Comparison of ENCODE assay signal across 8 cellular contexts in the genomic region with DNA sequence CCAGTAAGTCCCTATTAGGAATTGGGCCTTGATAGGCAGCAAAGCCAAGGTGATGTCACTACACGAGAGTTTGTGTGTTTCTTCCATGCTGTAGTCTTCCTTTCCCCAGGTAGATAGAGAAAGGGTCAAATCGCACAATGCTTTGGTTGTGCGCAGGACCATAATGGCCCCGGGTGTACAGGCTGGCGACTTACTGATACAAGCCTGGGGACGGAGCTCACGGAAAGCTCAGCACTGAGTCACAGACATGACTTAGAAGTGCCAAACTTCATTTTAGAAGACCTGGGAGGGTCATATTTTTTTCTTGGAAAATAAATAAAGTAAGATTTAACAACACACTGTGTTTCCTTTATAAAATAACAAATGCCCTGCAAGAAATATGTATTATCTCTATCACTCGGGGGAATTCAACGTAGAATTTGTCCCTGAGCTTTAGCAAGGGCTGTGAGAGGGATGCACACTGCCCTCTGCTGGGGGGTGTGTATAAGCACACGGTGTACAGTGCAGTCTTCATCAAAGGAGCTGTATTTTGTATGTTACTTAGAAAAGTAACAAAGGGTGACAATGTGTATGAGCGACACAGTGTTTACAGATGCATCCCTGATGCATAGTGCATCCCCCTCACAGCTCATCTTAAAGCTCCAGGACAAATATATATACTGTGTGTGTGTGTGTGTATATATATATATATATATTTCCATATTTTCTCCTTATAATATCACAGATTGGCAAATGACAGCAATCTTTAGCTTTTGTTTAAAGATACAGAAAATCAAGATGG.
A peak's percentile ranks its signal among the peaks of the same experiment; 100 is the strongest.
DNase-seq lines count a peak whose midpoint lies in the region; ATAC-seq, FAIRE-seq and TF ChIP-seq lines count a peak whose summit lies in the region.

No MANE protein-coding gene starts in this region.

- H3K79me2 ChIP-seq in HCT116 (ENCODE audit: insufficient read depth, low read length), result no peaks in the 10 kb centered on the region
- no peaks in the 10 kb centered on the region for H3K79me2 ChIP-seq in Loucy (ENCODE audit: insufficient read depth, low read length)
- H3K79me2 ChIP-seq in keratinocyte (ENCODE audit: control insufficient read depth, insufficient read depth, low read length), result no peaks in the 10 kb centered on the region

- H3K4me2 ChIP-seq in HCT116 (ENCODE audit: low read length) (peak overlapping the region; percentile 31), Loucy (ENCODE audit: low read depth, low read length, poor library complexity, severe bottlenecking) (no peak overlapping the region), keratinocyte (ENCODE audit: control insufficient read depth, extremely low read depth, insufficient read depth, low read depth, low read length) (no peak overlapping the region)

- peak; percentile 79 to 85 (median 82) for TF ChIP-seq CTCF in HCT116 (IDR thresholded peaks at IDR 0.05 in 2 of 3, conservative IDR thresholded peaks at IDR 0.05 in 1 of 3; ENCODE audit: borderline replicate concordance in 1 of 3, insufficient read depth in 1 of 3, low read depth in 2 of 3, low read length in 2 of 3)
- TF ChIP-seq CTCF in Loucy (conservative IDR thresholded peaks at IDR 0.05; ENCODE audit: low read length), result peak; percentile 83
- TF ChIP-seq CTCF in brain (conservative IDR thresholded peaks at IDR 0.05), result peak; percentile 83 to 90
- peak; percentile 64 to 91 (median 85) for TF ChIP-seq CTCF in keratinocyte (optimal IDR thresholded peaks at IDR 0.05 in 1 of 3, IDR thresholded peaks at IDR 0.05 in 1 of 3, conservative IDR thresholded peaks at IDR 0.05 in 1 of 3; ENCODE audit: extremely low read depth in 1 of 3, insufficient read depth in 2 of 3, low read length in 3 of 3)

- peak; percentile 80 for TF ChIP-seq RAD21 in HCT116 (IDR thresholded peaks at IDR 0.05; ENCODE audit: low read depth)

- H3K4me3 ChIP-seq in HCT116 (replicated peaks in 1 of 2; ENCODE audit: low read depth in 1 of 2, low read length in 2 of 2), result no peak overlapping the region
- H3K4me3 ChIP-seq in Loucy (ENCODE audit: low read length, poor library complexity, severe bottlenecking), result no peak overlapping the region
- no peak overlapping the region for H3K4me3 ChIP-seq in keratinocyte (ENCODE audit: control insufficient read depth in 2 of 3, extremely low read depth in 1 of 3, insufficient read depth in 2 of 3, low read depth in 1 of 3, low read length in 3 of 3)

- H3K9me2 ChIP-seq in HCT116 (ENCODE audit: insufficient read depth) (no peaks in the 10 kb centered on the region), Loucy (replicated peaks; ENCODE audit: low read depth, low read length) (no peaks in the 10 kb centered on the region)

- no peaks in the 10 kb centered on the region for H3K36me3 Mint-ChIP-seq in brain

- no peaks in the 10 kb centered on the region for H3K36me3 ChIP-seq in HCT116 (ENCODE audit: control insufficient read depth in 1 of 2, insufficient read depth in 2 of 2, low read length in 2 of 2)
- H3K36me3 ChIP-seq in Loucy (ENCODE audit: insufficient read depth, low read length), result no peaks in the 10 kb centered on the region
- H3K36me3 ChIP-seq in keratinocyte (ENCODE audit: control insufficient read depth in 2 of 2, extremely low read depth in 1 of 2, insufficient read depth in 2 of 2, low read length in 2 of 2), result no peaks in the 10 kb centered on the region

- FAIRE-seq in keratinocyte (lab: Jason Lieb, UNC), result peak; percentile 87

- RAD21 ChIA-PET in HCT116 (lab: Charles Lee; ENCODE audit: low non-redundant PET in 1 of 2, low total read pairs in 2 of 2, uncharacterized antibody in 2 of 2, unreplicated experiment in 2 of 2), result interaction anchor here (0.6 to 1.9 kb wide), 7 partner anchors 10 to 670 kb away, joined by 3 to 19 read pairs (median 7); no protein-coding TSS in a partner anchor

- H3K27me3 ChIP-seq in HCT116 (ENCODE audit: insufficient read depth, low read length), result no peaks in the 10 kb centered on the region
- no peaks in the 10 kb centered on the region for H3K27me3 ChIP-seq in Loucy (ENCODE audit: insufficient read depth, low read length, poor library complexity, severe bottlenecking)
- no peaks in the 10 kb centered on the region for H3K27me3 ChIP-seq in keratinocyte (ENCODE audit: control insufficient read depth, extremely low read depth, insufficient read depth, low read length)

- H3K27me3 Mint-ChIP-seq in brain, result no peaks in the 10 kb centered on the region

- H3K9ac ChIP-seq in HCT116 (ENCODE audit: low read length) (no peak overlapping the region), Loucy (ENCODE audit: low read depth, low read length, poor library complexity, severe bottlenecking) (no peak overlapping the region), keratinocyte (ENCODE audit: control insufficient read depth, extremely low read depth, insufficient read depth, low read length) (no peak overlapping the region)

- no peaks in the 10 kb centered on the region for H4K20me1 ChIP-seq in HCT116 (ENCODE audit: insufficient read depth)
- no peaks in the 10 kb centered on the region for H4K20me1 ChIP-seq in Loucy (ENCODE audit: insufficient read depth, low read length, poor library complexity, severe bottlenecking)
- no peaks in the 10 kb centered on the region for H4K20me1 ChIP-seq in keratinocyte (ENCODE audit: control insufficient read depth, extremely low read depth, insufficient read depth, low read length)

- peak; percentile 93 for ATAC-seq in HCT116

- POLR2A ChIA-PET in HCT116 (lab: Charles Lee), result no interaction called here

- H3K27ac ChIP-seq in HCT116 (ENCODE audit: low read depth, low read length), result no peak overlapping the region
- H3K27ac ChIP-seq in keratinocyte (ENCODE audit: control insufficient read depth, insufficient read depth, low read length), result no peak overlapping the region

- H3K27ac Mint-ChIP-seq in brain, result no peak overlapping the region

- H3K9me3 ChIP-seq in HCT116 (ENCODE audit: control insufficient read depth in 1 of 2, insufficient read depth in 1 of 2, low read depth in 1 of 2, low read length in 2 of 2) (no peaks in the 10 kb centered on the region), Loucy (ENCODE audit: insufficient read depth, low read depth, low read length) (no peaks in the 10 kb centered on the region), keratinocyte (ENCODE audit: control insufficient read depth, low read depth, low read length) (no peaks in the 10 kb centered on the region)

- H2AFZ ChIP-seq in HCT116 (ENCODE audit: low read depth, low read length, poor library complexity, severe bottlenecking) (peak overlapping the region; percentile 76), Loucy (ENCODE audit: low read length) (no peak overlapping the region), keratinocyte (ENCODE audit: control insufficient read depth, low read length) (peak overlapping the region; percentile 2)

- intact Hi-C loops in HCT116 (cut with micrococcal nuclease), result loop anchor here (1.0 to 2.0 kb wide), 2 partner anchors 256 to 670 kb away; no protein-coding TSS in a partner anchor

- H3K4me1 ChIP-seq in HCT116 (ENCODE audit: control insufficient read depth in 1 of 2, insufficient read depth in 2 of 2, low read length in 2 of 2) (0 out of 4 replicates have a peak, but pooled peaks cover 0 to 4% of the 10 kb centered on the region in 2 experiments), Loucy (ENCODE audit: insufficient read depth, low read length, poor library complexity, severe bottlenecking) (no peaks in the 10 kb centered on the region), keratinocyte (ENCODE audit: control insufficient read depth, extremely low read depth, insufficient read depth, low read length) (peaks cover 12% of the 10 kb centered on the region)

- peaks cover 19% of the 10 kb centered on the region for H3K4me1 Mint-ChIP-seq in brain

- dilution Hi-C loops in keratinocyte (cut with MboI; ENCODE audit: extremely low pct_ligation_motif_present, low sequenced_read_pairs), result no loop called here

- no peaks in the 10 kb centered on the region for H3F3A ChIP-seq in Loucy (ENCODE audit: low read depth)

- H3K9me3 Mint-ChIP-seq in brain, result no peaks in the 10 kb centered on the region

- no TSS peak for BruUV-seq in HCT116 (replicated peaks; lab: Mats Ljungman, UMichigan)

- CTCF ChIA-PET in HCT116 (lab: Charles Lee), result interaction anchor here (0.6 to 1.5 kb wide), 38 partner anchors 9 to 1012 kb away, joined by 3 to 36 read pairs (median 4); partner anchors contain the start of gene AGA

- no peak overlapping the region for H3K4me3 Mint-ChIP-seq in brain

- H3K9me1 ChIP-seq in keratinocyte (ENCODE audit: control insufficient read depth, extremely low read depth, insufficient read depth, low read length), result no peaks in the 10 kb centered on the region

- TF ChIP-seq POLR2A in HCT116 (IDR thresholded peaks at IDR 0.05; ENCODE audit: borderline replicate concordance, extremely low read depth, insufficient read depth, insufficient read length), result no peak

- DNase-seq in SIG-M5 treated with dmso at 0.1 percent for 504 hours (lab: John Stamatoyannopoulos, UW; ENCODE audit: unreplicated experiment), result peak; percentile 59
- DNase-seq in SIG-M5 (lab: John Stamatoyannopoulos, UW), result no peak
- peak; percentile 59 for DNase-seq in HCT116 (ENCODE audit: low read depth, low spot score)
- DNase-seq in T-helper 1 cell, result peak in 4 of 5 donors; percentile 7 to 51 (median 17)
- no peak for DNase-seq in keratinocyte (ENCODE audit: low read depth, low spot score)
- DNase-seq in stimulated activated CD4-positive, alpha-beta T cell treated with anti-CD3 and anti-CD28 coated beads, Interleukin-2, amount 100 ng/mL, for 24 hours, result peak; percentile 64 to 69

TF ChIP-seq in HCT116, 20 proteins besides CTCF, POLR2A, EP300 and RAD21:
- 0 out of 2 replicates have a peak, but pooled peaks have one; percentile 53 for TF ChIP-seq CBX3 (IDR thresholded peaks at IDR 0.05; ENCODE audit: low read depth)
- TF ChIP-seq SIN3A (IDR thresholded peaks at IDR 0.05; ENCODE audit: low read depth), result no peak

Comparison
In these comparisons a context has a peak if more than half of its experiments do, and no peak if none do; other contexts are left out.
1. DNase-seq: peak in SIG-M5 treated with dmso at 0.1 percent for 504 hours (single experiment), HCT116 (single experiment), T-helper 1 cell (4 of 5) and stimulated activated CD4-positive, alpha-beta T cell treated with anti-CD3 and anti-CD28 coated beads, Interleukin-2, amount 100 ng/mL, for 24 hours (2 of 2); none in SIG-M5 (single experiment) and keratinocyte (single experiment).
2. Peak in every context shown above with its lines, with median percentiles within 50 percentile points of each other: CTCF ChIP-seq.